Comparison of ENCODE assay signal across 8 cellular contexts in the genomic region with DNA sequence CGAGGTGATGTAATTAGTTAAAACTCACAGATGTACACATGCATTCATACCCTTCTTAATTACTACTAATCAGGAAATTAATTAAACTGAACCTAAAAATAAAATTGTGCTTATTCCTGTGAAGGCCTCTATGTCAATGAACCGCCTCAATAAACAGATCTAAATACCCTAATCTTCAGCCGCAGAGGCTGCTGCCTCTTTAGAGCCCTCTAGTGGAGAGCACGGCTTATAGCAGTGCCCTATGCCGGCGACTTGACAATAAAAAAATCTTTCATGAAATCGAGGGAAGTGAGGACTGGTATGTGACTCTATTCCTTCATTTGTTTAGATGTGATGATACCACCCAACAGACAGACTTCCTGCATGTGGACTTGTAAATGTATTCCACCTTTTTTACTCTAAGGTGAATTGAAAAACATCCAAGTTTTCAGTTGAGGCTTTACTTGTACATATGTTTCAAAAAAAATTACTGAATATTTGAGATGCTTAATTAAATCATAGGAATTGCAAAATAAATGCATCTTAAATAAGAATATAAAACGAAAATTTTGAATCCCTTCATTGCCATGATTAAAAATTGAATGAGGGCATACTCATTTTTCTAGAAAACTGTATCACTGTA.
A peak's percentile ranks its signal among the peaks of the same experiment; 100 is the strongest.
DNase-seq lines count a peak whose midpoint lies in the region; ATAC-seq and TF ChIP-seq lines count a peak whose summit lies in the region.

No MANE protein-coding gene starts in this region.

- DNase-seq in COR-L47 (lab: John Stamatoyannopoulos, UW) (peak; percentile 43), NCI-H2029 (lab: John Stamatoyannopoulos, UW) (peak; percentile 29), foreskin fibroblast (peak; percentile 30 to 78), posterior cingulate gyrus (peak in 8 of 10 donors; percentile 11 to 88 (median 40)), NCI-H128 (lab: John Stamatoyannopoulos, UW; ENCODE audit: unreplicated experiment) (no peak)
- peak; percentile 46 for DNase-seq in activated CD4-positive, alpha-beta T cell treated with anti-CD3 and anti-CD28 coated beads for 48 hours

- no peak overlapping the region for H3K4me3 ChIP-seq in foreskin fibroblast (ENCODE audit: low read depth in 1 of 2, low read length in 2 of 2)

- TF ChIP-seq CTCF in foreskin fibroblast (IDR thresholded peaks at IDR 0.05; ENCODE audit: low read depth, low read length): peak; percentile 98

- ATAC-seq in GM18870 (IDR thresholded peaks at IDR 0.05; ENCODE audit: unreplicated experiment) (peak; percentile 95), HG02973 (IDR thresholded peaks at IDR 0.05; ENCODE audit: unreplicated experiment) (peak; percentile 95)

- intact Hi-C loops in posterior cingulate gyrus (cut with DNase I): loop anchor here (5.0 kb wide), 1 partner anchor 882 kb away; no protein-coding TSS in a partner anchor
